ENCODE assay signal across 23 cellular contexts in genomic region chr17:902463-902862, GRCh38.
DNase-seq lines count a peak whose midpoint lies in the region; ATAC-seq and TF ChIP-seq lines count a peak whose summit lies in the region.
"Had no signal": no experiment of that assay in that cellular context is flagged by ENCODE, and none has a peak within 500 bp of the region (broad histone marks: within the 10 kb centered on the region; RNA-seq: fewer than 3 reads in every experiment).

No MANE protein-coding gene starts in this region.

- H3K36me3 ChIP-seq in breast epithelium: no peaks in the 10 kb centered on the region
- no peaks in the 10 kb centered on the region for H3K36me3 ChIP-seq in esophagus muscularis mucosa
- no peaks in the 10 kb centered on the region for H3K36me3 ChIP-seq in prostate gland
- no peaks in the 10 kb centered on the region for H3K36me3 ChIP-seq in uterus
- H3K36me3 ChIP-seq: adrenal gland, neutrophil had no signal

- H3K4me1 Mint-ChIP-seq in MCF 10A (ENCODE audit: insufficient read depth, unreplicated experiment): peaks cover 31% of the 10 kb centered on the region

- H3K27me3 Mint-ChIP-seq in MCF 10A (ENCODE audit: insufficient read depth, unreplicated experiment): no peaks in the 10 kb centered on the region

- TF ChIP-seq EP300 in esophagus muscularis mucosa (IDR thresholded peaks at IDR 0.05): no peak

- H3K27me3 ChIP-seq in breast epithelium: no peaks in the 10 kb centered on the region
- H3K27me3 ChIP-seq in esophagus muscularis mucosa: no peaks in the 10 kb centered on the region
- no peaks in the 10 kb centered on the region for H3K27me3 ChIP-seq in prostate gland (replicated peaks; ENCODE audit: insufficient read depth)
- H3K27me3 ChIP-seq in uterus: no peaks in the 10 kb centered on the region
- H3K27me3 ChIP-seq: adrenal gland had no signal

- H3K9me3 Mint-ChIP-seq in MCF 10A (ENCODE audit: unreplicated experiment): no peaks in the 10 kb centered on the region
- H3K9me3 Mint-ChIP-seq: activated CD4-positive, alpha-beta T cell treated with anti-CD3 and anti-CD28 coated beads, Interleukin-2, amount 10 ng/mL, durations not matched to agents 7 days and 5 days; T-cell had no signal

- no peak overlapping the region for H3K4me3 Mint-ChIP-seq in MCF 10A (ENCODE audit: unreplicated experiment)
- H3K4me3 Mint-ChIP-seq: activated CD4-positive, alpha-beta T cell treated with anti-CD3 and anti-CD28 coated beads, Interleukin-2, amount 10 ng/mL, durations not matched to agents 7 days and 5 days; T-cell had no signal

- H3K27ac ChIP-seq in breast epithelium (peak overlapping the region; percentile 81 to 92), esophagus muscularis mucosa (replicated peaks in 1 of 4) (peak overlapping the region; percentile 79 to 85 (median 82)), prostate gland (peak overlapping the region; percentile 72 to 77), uterus (peak overlapping the region; percentile 84 to 98)
- H3K27ac ChIP-seq: 22Rv1, neutrophil had no signal

- POLR2A ChIA-PET in MCF 10A (lab: Yijun Ruan, JAX): interaction anchor here (2.2 to 8.5 kb wide), 3 partner anchors 19 to 25 kb away, joined by 17 to 86 read pairs (median 18); no protein-coding TSS in a partner anchor

- ATAC-seq in GM21367 (IDR thresholded peaks at IDR 0.05; ENCODE audit: unreplicated experiment): no peak
- ATAC-seq: T-cell had no signal

- TF ChIP-seq POLR2A in breast epithelium (IDR thresholded peaks at IDR 0.05): no peak
- TF ChIP-seq POLR2A in esophagus muscularis mucosa (IDR thresholded peaks at IDR 0.05; ENCODE audit: low read depth): no peak
- no peak for TF ChIP-seq POLR2A in prostate gland (IDR thresholded peaks at IDR 0.05)
- TF ChIP-seq POLR2A in uterus (IDR thresholded peaks at IDR 0.05): no peak

- H3K4me3 ChIP-seq in breast epithelium: no peak overlapping the region
- no peak overlapping the region for H3K4me3 ChIP-seq in esophagus muscularis mucosa
- H3K4me3 ChIP-seq in prostate gland: no peak overlapping the region
- no peak overlapping the region for H3K4me3 ChIP-seq in uterus
- H3K4me3 ChIP-seq: adrenal gland had no signal

- no peak for TF ChIP-seq CTCF in breast epithelium (IDR thresholded peaks at IDR 0.05)
- TF ChIP-seq CTCF in MCF 10A (IDR thresholded peaks at IDR 0.05; ENCODE audit: unreplicated experiment): no peak
- no peak for TF ChIP-seq CTCF in esophagus muscularis mucosa (IDR thresholded peaks at IDR 0.05)
- TF ChIP-seq CTCF in prostate gland (IDR thresholded peaks at IDR 0.05): no peak
- no peak for TF ChIP-seq CTCF in uterus (IDR thresholded peaks at IDR 0.05)

- DNase-seq in breast epithelium (ENCODE audit: low spot score in 2 of 2) (no peak), MCF 10A (ENCODE audit: unreplicated experiment) (no peak), esophagus muscularis mucosa (ENCODE audit: extremely low spot score) (no peak), prostate gland (ENCODE audit: low spot score) (no peak), uterus (no peak), dermis blood vessel endothelial cell (no peak)
- DNase-seq in effector CD8-positive, alpha-beta T cell (lab: John Stamatoyannopoulos, UW): no peak
- DNase-seq: activated CD4-positive, alpha-beta T cell treated with anti-CD3 and anti-CD28 coated beads, Interleukin-2, amount 10 ng/mL, durations not matched to agents 7 days and 5 days; activated gamma-delta T cell; adrenal gland; DMS79 treated with DMSO at 0.1 percent for 48 hours; erythroblast; GOT3; head of caudate nucleus; left ventricle myocardium superior; NCI-H1092; NCI-H1930; NCI-H226; retina; T-cell had no signal

- peaks cover 5% of the 10 kb centered on the region for H3K36me3 Mint-ChIP-seq in MCF 10A (ENCODE audit: insufficient read depth, unreplicated experiment)
- H3K36me3 Mint-ChIP-seq: T-cell had no signal

- H3K4me1 ChIP-seq in breast epithelium (no peaks in the 10 kb centered on the region), esophagus muscularis mucosa (peaks cover 24 to 67% (median 59%) of the 10 kb centered on the region in 4 donors), prostate gland (replicated peaks) (no peaks in the 10 kb centered on the region), uterus (peaks cover 8 to 11% of the 10 kb centered on the region in 2 donors)

- BruUV-seq in MCF 10A (replicated peaks; lab: Mats Ljungman, UMichigan): no TSS peak

- intact Hi-C loops in breast epithelium (cut with DNase I; ENCODE audit: low total_unique reads): no loop called here
- intact Hi-C loops in MCF 10A (cut with micrococcal nuclease): no loop called here
- intact Hi-C loops in esophagus muscularis mucosa (cut with DNase I): no loop called here
- intact Hi-C loops in prostate gland (cut with DNase I): loop anchor here (2.0 kb wide), 1 partner anchor 16 kb away; no protein-coding TSS in a partner anchor
- intact Hi-C loops in uterus (cut with DNase I; ENCODE audit: low total_unique reads): no loop called here

- CTCF ChIA-PET in MCF 10A (lab: Yijun Ruan, JAX): interaction anchor here (0.6 kb wide), 1 partner anchor 14 kb away, joined by 3 read pairs; no protein-coding TSS in a partner anchor

- H3K27ac Mint-ChIP-seq in MCF 10A (ENCODE audit: low read depth, unreplicated experiment): no peak overlapping the region
- H3K27ac Mint-ChIP-seq: activated CD4-positive, alpha-beta T cell treated with anti-CD3 and anti-CD28 coated beads, Interleukin-2, amount 10 ng/mL, durations not matched to agents 7 days and 5 days; T-cell had no signal

- no peaks in the 10 kb centered on the region for H3K9me3 ChIP-seq in breast epithelium
- no peaks in the 10 kb centered on the region for H3K9me3 ChIP-seq in esophagus muscularis mucosa
- no peaks in the 10 kb centered on the region for H3K9me3 ChIP-seq in prostate gland
- no peaks in the 10 kb centered on the region for H3K9me3 ChIP-seq in uterus
- H3K9me3 ChIP-seq: adrenal gland, neutrophil had no signal

- WGBS in esophagus muscularis mucosa: 93% methylated on average over 8 of the region's 8 CpGs
- WGBS in prostate gland: 75% methylated on average over 8 of the region's 8 CpGs
